ENCODE assay signal across 25 cellular contexts in the genomic region with DNA sequence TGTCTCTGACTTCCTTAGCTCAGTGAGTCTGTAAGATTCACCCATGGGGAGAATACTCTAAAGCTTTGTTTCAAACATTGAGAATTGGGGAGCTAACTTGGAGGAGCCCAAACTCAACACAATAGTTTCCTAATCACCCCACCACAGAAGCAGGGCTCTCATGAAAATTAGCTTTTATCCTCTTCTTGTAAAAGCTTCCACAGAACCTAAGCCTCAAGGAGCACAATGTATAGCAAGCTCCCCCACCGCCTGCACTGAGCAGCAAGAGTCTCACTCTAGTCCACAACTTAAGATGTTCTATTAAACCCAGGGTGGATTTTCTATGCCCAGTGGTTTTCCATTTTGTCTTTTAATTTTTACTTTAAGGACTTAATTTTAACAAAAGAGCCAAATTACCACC.
"Had no signal": no experiment of that assay in that cellular context is flagged by ENCODE, and none has a peak within 500 bp of the region (broad histone marks: within the 10 kb centered on the region; RNA-seq: fewer than 3 reads in every experiment).

No MANE protein-coding gene starts in this region.

- H3K4me3 ChIP-seq: adrenal gland, body of pancreas, colonic mucosa, esophagus squamous epithelium, ovary, right lobe of liver, tibial nerve had no signal

- H3K27me3 ChIP-seq: adrenal gland, body of pancreas, colonic mucosa, esophagus squamous epithelium, ovary, right lobe of liver, tibial nerve had no signal

- H3K4me3 Mint-ChIP-seq: activated naive CD4-positive, alpha-beta T cell treated with anti-CD3 and anti-CD28 coated beads for 36 hours; activated naive CD8-positive, alpha-beta T cell treated with anti-CD3 and anti-CD28 coated beads for 36 hours; nephron progenitor cell had no signal

- H3K36me3 ChIP-seq: adrenal gland, colonic mucosa, esophagus squamous epithelium, ovary, right lobe of liver, tibial nerve had no signal

- H3K27ac Mint-ChIP-seq: activated naive CD4-positive, alpha-beta T cell treated with anti-CD3 and anti-CD28 coated beads for 36 hours; activated naive CD8-positive, alpha-beta T cell treated with anti-CD3 and anti-CD28 coated beads for 36 hours; nephron progenitor cell; progenitor cell of endocrine pancreas had no signal

- DNase-seq: activated CD4-positive, alpha-beta T cell treated with anti-CD3 and anti-CD28 coated beads for 4 hours; activated CD4-positive, alpha-beta T cell treated with anti-CD3 and anti-CD28 coated beads, Interleukin-2, amount 50 U/mL, for 4 hours; activated CD8-positive, alpha-beta memory T cell treated with anti-CD3 and anti-CD28 coated beads for 24 hours; activated effector memory CD4-positive, alpha-beta T cell treated with anti-CD3 and anti-CD28 coated beads, Interleukin-2, amount 50 U/mL, for 16 hours; activated naive CD4-positive, alpha-beta T cell treated with anti-CD3 and anti-CD28 coated beads for 36 hours; activated naive CD8-positive, alpha-beta T cell treated with anti-CD3 and anti-CD28 coated beads for 36 hours; adrenal gland; aorta; body of pancreas; cerebellar nuclear complex; colonic mucosa; effector CD8-positive, alpha-beta T cell; esophagus squamous epithelium; left cardiac atrium; left ventricle myocardium superior; nephron progenitor cell; ovary; right lobe of liver; stimulated activated CD4-positive, alpha-beta T cell treated with anti-CD3 and anti-CD28 coated beads, Interleukin-2, amount 100 ng/mL, for 48 hours had no signal

- H3K9me3 Mint-ChIP-seq: activated naive CD4-positive, alpha-beta T cell treated with anti-CD3 and anti-CD28 coated beads for 36 hours; activated naive CD8-positive, alpha-beta T cell treated with anti-CD3 and anti-CD28 coated beads for 36 hours; nephron progenitor cell had no signal

- H3K27ac ChIP-seq: adrenal gland, body of pancreas, colonic mucosa, epithelial cell of prostate, esophagus squamous epithelium, ovary, right lobe of liver, tibial nerve had no signal

- ATAC-seq: body of pancreas, left cardiac atrium, left ventricle myocardium superior, right lobe of liver had no signal

- FAIRE-seq: endometrium, frontal cortex, keratinocyte had no signal

- H3K4me1 ChIP-seq: adrenal gland, body of pancreas, colonic mucosa, esophagus squamous epithelium, right lobe of liver, tibial nerve had no signal

- H3K9me3 ChIP-seq: adrenal gland, body of pancreas, colonic mucosa, esophagus squamous epithelium, ovary, right lobe of liver, tibial nerve had no signal
